1 cellular context compared by ENCODE assay signal in the genomic region with DNA sequence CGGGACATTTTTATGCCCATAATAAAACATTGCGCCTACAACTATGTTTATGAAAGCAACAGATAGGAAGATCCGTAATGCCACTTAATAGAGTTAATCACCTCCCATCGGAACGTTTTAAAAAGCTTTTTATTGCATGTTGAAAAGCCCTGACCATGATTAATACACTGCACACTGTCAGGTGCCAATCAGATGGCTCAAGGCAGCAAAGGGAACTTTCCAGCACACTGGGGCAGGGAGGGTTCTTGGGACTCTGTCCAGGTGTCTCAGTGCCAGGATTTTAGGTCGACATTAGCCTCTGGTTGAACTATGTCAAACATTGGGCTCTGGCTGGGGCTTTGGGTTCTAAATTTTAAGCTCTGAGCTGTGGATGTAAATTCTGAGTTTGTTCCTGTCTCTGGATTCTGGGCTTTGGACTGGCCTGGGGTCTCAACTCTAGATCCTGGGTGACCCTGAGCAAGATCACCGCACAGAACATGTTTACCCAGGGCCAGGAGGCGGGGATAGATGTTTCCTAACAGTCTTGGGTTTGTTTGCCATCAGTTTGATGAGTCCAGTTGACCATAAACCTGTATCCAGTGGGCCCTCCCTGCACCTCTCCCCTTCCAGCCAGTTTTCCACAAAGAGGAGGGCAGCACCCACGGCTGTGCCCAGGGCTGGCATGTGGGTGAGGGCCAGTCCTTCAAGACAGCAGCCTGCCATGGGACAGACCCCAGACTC.
TF ChIP-seq lines count a peak whose summit lies in the region.

No MANE protein-coding gene starts in this region.

TF ChIP-seq in GM23338, 12 proteins besides CTCF, POLR2A, EP300 and RAD21 (continued from another document):
- TF ChIP-seq JUNB (IDR thresholded peaks at IDR 0.05; ENCODE audit: unreplicated experiment) = no peak
- no peak for TF ChIP-seq EZH2phosphoT487 (IDR thresholded peaks at IDR 0.05; ENCODE audit: unreplicated experiment)
- no peak for TF ChIP-seq STAT1 (IDR thresholded peaks at IDR 0.05; ENCODE audit: unreplicated experiment)
- TF ChIP-seq, protein P1, sequence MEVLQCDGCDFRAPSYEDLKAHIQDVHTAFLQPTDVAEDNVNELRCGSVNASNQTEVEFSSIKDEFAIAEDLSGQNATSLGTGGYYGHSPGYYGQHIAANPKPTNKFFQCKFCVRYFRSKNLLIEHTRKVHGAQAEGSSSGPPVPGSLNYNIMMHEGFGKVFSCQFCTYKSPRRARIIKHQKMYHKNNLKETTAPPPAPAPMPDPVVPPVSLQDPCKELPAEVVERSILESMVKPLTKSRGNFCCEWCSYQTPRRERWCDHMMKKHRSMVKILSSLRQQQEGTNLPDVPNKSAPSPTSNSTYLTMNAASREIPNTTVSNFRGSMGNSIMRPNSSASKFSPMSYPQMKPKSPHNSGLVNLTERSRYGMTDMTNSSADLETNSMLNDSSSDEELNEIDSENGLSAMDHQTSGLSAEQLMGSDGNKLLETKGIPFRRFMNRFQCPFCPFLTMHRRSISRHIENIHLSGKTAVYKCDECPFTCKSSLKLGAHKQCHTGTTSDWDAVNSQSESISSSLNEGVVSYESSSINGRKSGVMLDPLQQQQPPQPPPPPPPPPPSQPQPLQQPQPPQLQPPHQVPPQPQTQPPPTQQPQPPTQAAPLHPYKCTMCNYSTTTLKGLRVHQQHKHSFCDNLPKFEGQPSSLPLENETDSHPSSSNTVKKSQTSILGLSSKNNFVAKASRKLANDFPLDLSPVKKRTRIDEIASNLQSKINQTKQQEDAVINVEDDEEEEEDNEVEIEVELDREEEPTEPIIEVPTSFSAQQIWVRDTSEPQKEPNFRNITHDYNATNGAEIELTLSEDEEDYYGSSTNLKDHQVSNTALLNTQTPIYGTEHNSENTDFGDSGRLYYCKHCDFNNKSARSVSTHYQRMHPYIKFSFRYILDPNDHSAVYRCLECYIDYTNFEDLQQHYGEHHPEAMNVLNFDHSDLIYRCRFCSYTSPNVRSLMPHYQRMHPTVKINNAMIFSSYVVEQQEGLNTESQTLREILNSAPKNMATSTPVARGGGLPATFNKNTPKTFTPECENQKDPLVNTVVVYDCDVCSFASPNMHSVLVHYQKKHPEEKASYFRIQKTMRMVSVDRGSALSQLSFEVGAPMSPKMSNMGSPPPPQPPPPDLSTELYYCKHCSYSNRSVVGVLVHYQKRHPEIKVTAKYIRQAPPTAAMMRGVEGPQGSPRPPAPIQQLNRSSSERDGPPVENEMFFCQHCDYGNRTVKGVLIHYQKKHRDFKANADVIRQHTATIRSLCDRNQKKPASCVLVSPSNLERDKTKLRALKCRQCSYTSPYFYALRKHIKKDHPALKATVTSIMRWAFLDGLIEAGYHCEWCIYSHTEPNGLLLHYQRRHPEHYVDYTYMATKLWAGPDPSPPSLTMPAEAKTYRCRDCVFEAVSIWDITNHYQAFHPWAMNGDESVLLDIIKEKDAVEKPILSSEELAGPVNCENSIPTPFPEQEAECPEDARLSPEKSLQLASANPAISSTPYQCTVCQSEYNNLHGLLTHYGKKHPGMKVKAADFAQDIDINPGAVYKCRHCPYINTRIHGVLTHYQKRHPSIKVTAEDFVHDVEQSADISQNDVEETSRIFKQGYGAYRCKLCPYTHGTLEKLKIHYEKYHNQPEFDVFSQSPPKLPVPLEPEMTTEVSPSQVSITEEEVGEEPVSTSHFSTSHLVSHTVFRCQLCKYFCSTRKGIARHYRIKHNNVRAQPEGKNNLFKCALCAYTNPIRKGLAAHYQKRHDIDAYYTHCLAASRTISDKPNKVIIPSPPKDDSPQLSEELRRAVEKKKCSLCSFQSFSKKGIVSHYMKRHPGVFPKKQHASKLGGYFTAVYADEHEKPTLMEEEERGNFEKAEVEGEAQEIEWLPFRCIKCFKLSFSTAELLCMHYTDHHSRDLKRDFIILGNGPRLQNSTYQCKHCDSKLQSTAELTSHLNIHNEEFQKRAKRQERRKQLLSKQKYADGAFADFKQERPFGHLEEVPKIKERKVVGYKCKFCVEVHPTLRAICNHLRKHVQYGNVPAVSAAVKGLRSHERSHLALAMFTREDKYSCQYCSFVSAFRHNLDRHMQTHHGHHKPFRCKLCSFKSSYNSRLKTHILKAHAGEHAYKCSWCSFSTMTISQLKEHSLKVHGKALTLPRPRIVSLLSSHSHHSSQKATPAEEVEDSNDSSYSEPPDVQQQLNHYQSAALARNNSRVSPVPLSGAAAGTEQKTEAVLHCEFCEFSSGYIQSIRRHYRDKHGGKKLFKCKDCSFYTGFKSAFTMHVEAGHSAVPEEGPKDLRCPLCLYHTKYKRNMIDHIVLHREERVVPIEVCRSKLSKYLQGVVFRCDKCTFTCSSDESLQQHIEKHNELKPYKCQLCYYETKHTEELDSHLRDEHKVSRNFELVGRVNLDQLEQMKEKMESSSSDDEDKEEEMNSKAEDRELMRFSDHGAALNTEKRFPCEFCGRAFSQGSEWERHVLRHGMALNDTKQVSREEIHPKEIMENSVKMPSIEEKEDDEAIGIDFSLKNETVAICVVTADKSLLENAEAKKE (CRISPR knock-in tag; IDR thresholded peaks at IDR 0.05) = no peak
- TF ChIP-seq NANOG (IDR thresholded peaks at IDR 0.05; ENCODE audit: borderline replicate concordance) = no peak
- TF ChIP-seq POLR2AphosphoS5 (IDR thresholded peaks at IDR 0.05; ENCODE audit: low read depth) = no peak
- no peak for TF ChIP-seq ZNF331 (CRISPR knock-in tag; IDR thresholded peaks at IDR 0.05; ENCODE audit: low read depth)
TF ChIP-seq in GM23338: peak in this region for 0.
